ENCODE assay signal across 2 cellular contexts in the genomic region with DNA sequence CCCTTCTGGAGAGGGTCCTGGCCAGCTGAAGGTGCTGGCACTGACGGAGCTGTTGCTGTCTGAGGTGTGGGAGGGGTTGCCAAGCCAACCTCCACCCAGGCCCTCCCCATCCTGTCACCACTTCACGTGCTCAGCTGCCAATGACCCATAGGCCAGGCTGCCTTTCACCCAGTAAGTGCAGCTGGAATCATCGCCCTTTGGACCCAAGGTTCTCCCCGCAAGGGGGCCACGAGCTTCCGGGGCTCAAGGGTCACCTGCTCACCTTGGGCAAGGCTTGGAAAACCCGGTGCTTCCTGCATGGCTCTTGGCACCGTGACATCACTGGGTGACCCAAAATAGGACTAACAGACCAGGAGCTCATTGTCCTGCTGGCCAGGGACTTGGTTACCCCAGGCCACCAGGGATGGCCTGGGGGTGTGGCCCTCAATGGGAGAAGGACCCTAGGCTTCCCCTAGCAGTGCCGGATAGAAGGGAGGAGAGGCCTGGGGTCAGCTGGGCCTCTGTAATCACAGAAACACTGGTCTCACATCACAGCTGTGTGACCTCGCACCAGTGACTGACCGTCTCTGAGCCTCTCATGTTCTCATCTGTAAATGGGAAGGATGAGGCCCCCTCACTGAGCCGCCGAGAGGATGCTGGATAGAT.
TF ChIP-seq lines count a peak whose summit lies in the region.

No MANE protein-coding gene starts in this region.

TF ChIP-seq in A549, 52 proteins besides CTCF, POLR2A, EP300 and RAD21:
- TF ChIP-seq MAFK (IDR thresholded peaks at IDR 0.05; ENCODE audit: partially characterized antibody) (no peak), NPAS2 (CRISPR knock-in tag; IDR thresholded peaks at IDR 0.05; ENCODE audit: borderline replicate concordance) (no peak), CEBPB (IDR thresholded peaks at IDR 0.05) (no peak), GATA3 (IDR thresholded peaks at IDR 0.05; ENCODE audit: borderline replicate concordance) (no peak), MYC (IDR thresholded peaks at IDR 0.05; ENCODE audit: borderline replicate concordance, low read length) (no peak), ZFP36 (IDR thresholded peaks at IDR 0.05; ENCODE audit: borderline replicate concordance, partially characterized antibody) (peak; percentile 35)
TF ChIP-seq in A549: peak in this region for 1.

TF ChIP-seq in IMR-90, 13 proteins besides CTCF, POLR2A, EP300 and RAD21:
- no peak for TF ChIP-seq MXI1 (IDR thresholded peaks at IDR 0.05; ENCODE audit: borderline replicate concordance, low read depth, low read length)
- no peak for TF ChIP-seq RCOR1 (IDR thresholded peaks at IDR 0.05; ENCODE audit: insufficient replicate concordance, low read length)
- no peak for TF ChIP-seq CHD1 (IDR thresholded peaks at IDR 0.05; ENCODE audit: low read depth, low read length)
- no peak for TF ChIP-seq MAFK (IDR thresholded peaks at IDR 0.05; ENCODE audit: low read depth, low read length)
- no peak for TF ChIP-seq MAZ (IDR thresholded peaks at IDR 0.05; ENCODE audit: borderline replicate concordance, low read depth, low read length)
- TF ChIP-seq, protein P1, sequence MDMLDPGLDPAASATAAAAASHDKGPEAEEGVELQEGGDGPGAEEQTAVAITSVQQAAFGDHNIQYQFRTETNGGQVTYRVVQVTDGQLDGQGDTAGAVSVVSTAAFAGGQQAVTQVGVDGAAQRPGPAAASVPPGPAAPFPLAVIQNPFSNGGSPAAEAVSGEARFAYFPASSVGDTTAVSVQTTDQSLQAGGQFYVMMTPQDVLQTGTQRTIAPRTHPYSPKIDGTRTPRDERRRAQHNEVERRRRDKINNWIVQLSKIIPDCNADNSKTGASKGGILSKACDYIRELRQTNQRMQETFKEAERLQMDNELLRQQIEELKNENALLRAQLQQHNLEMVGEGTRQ (IDR thresholded peaks at IDR 0.05; ENCODE audit: low read depth, low read length): no peak
- no peak for TF ChIP-seq RFX5 (IDR thresholded peaks at IDR 0.05; ENCODE audit: low read depth, low read length)
- TF ChIP-seq, protein P2, sequence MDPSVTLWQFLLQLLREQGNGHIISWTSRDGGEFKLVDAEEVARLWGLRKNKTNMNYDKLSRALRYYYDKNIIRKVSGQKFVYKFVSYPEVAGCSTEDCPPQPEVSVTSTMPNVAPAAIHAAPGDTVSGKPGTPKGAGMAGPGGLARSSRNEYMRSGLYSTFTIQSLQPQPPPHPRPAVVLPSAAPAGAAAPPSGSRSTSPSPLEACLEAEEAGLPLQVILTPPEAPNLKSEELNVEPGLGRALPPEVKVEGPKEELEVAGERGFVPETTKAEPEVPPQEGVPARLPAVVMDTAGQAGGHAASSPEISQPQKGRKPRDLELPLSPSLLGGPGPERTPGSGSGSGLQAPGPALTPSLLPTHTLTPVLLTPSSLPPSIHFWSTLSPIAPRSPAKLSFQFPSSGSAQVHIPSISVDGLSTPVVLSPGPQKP (IDR thresholded peaks at IDR 0.05; ENCODE audit: borderline replicate concordance, low read depth, low read length): no peak
- TF ChIP-seq NFE2L2 (IDR thresholded peaks at IDR 0.05; ENCODE audit: low read depth, low read length): no peak
- no peak for TF ChIP-seq FOS (IDR thresholded peaks at IDR 0.05; ENCODE audit: low read depth, low read length)
- no peak for TF ChIP-seq BHLHE40 (IDR thresholded peaks at IDR 0.05; ENCODE audit: low read depth, low read length)
- no peak for TF ChIP-seq SMC3 (IDR thresholded peaks at IDR 0.05; ENCODE audit: low read depth, low read length)
- TF ChIP-seq CEBPB (IDR thresholded peaks at IDR 0.05; ENCODE audit: low read depth, low read length): no peak
